In the genomic region with DNA sequence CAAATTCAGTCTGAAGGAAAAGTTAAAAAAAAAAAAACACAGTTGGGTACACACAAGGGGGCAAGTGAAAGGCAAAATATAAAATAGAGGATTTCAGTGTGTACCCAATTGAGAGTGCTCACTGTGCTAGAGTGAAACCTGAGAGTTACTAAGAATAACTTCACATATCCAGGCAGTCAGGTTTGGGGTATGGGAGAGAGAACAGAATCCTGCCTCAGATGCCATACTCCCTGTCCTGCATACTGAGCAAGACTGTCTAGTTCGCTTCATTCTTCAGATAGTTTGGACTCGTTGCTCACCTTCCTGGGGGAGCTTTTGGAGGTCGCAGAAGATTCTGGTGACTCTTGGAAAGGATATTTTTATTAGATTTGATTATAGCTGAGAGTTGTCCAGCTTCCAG, we compare ENCODE assay signal across 12 cellular contexts.
"Had no signal": no experiment of that assay in that cellular context is flagged by ENCODE, and none has a peak within 500 bp of the region (broad histone marks: within the 10 kb centered on the region; RNA-seq: fewer than 3 reads in every experiment).

No MANE protein-coding gene starts in this region.

- DNase-seq: activated B cell treated with CpG ODN at 0.5 μM for 24 hours; activated CD4-positive, alpha-beta T cell treated with anti-CD3 and anti-CD28 coated beads, Interleukin-2, amount 10 ng/mL, durations not matched to agents 24 days and 14 days; activated CD8-positive, alpha-beta memory T cell treated with anti-CD3 and anti-CD28 coated beads, Interleukin-2, amount 50 U/mL, for 48 hours; activated naive CD8-positive, alpha-beta T cell treated with anti-CD3 and anti-CD28 coated beads, Interleukin-2, amount 10 ng/mL, durations not matched to agents 7 days and 5 days; anterior cingulate cortex; dermis blood vessel endothelial cell; endodermal cell; nucleus accumbens; right lobe of liver; stimulated activated CD4-positive, alpha-beta T cell treated with anti-CD3 and anti-CD28 coated beads, Interleukin-2, amount 100 ng/mL, for 24 hours had no signal

- ATAC-seq: natural killer cell treated with Interleukin-12 subunit alpha and Interleukin-12 subunit beta and Interleukin-15 and Interleukin-18, amount 100 ng/mL, for 72 hours; right lobe of liver had no signal

- H3K4me1 ChIP-seq: right lobe of liver had no signal

- H3K27ac ChIP-seq: right lobe of liver, thoracic aorta had no signal

- H3K4me3 ChIP-seq: right lobe of liver, thoracic aorta had no signal

- H3K36me3 ChIP-seq: thoracic aorta had no signal

- H3K27me3 ChIP-seq: right lobe of liver had no signal

- H3K9me3 ChIP-seq: right lobe of liver, thoracic aorta had no signal
